13 cellular contexts compared by ENCODE assay signal in the genomic region with DNA sequence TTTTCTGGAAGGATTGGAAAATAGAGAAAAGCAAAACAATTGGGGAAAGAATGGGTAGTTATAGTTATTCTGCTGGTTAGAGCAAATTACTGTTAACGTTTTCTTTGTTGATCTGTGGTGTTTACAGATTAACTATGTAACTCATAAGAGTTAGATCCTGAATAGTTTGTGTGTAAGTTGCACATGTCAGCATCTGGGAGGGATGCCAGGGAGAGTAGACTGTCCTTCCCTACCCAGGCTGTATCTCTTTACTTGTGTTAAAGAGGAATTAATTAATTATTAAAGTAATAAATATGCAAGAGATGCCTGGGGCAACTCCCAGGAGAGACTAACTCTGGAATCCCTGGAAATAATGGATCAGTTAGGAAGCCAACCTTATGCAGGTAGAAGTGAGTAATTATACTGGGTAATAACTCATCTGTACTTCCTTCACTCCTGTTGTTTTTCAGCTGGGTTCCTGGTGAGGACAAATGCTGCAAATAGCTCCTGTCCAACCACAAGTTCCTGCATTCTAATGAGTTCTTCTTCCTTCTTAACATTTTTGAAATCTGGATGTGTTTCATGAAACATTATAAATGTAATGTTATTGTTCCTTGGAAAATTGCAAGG. TPM values are rescaled to one million over a fixed set of nuclear protein-coding genes. Genes with fewer than 3 reads are reported as not detected.
DNase-seq lines count a peak whose midpoint lies in the region; ATAC-seq and TF ChIP-seq lines count a peak whose summit lies in the region.
"Had no signal": no experiment of that assay in that cellular context is flagged by ENCODE, and none has a peak within 500 bp of the region (broad histone marks: within the 10 kb centered on the region; RNA-seq: fewer than 3 reads in every experiment).

No MANE protein-coding gene starts in this region.

- no peaks in the 10 kb centered on the region for H3K27me3 Mint-ChIP-seq in activated T-cell treated with anti-CD3 and anti-CD28 coated beads, Interleukin-2, amount 50 U/mL, for 4 hours (ENCODE audit: low read depth)
- H3K27me3 Mint-ChIP-seq in brain = no peaks in the 10 kb centered on the region
- no peaks in the 10 kb centered on the region for H3K27me3 Mint-ChIP-seq in type B pancreatic cell

- peaks cover 47% of the 10 kb centered on the region for H3K4me1 Mint-ChIP-seq in activated T-cell treated with anti-CD3 and anti-CD28 coated beads, Interleukin-2, amount 50 U/mL, for 4 hours (ENCODE audit: low read depth)
- H3K4me1 Mint-ChIP-seq in brain = peaks cover 20% of the 10 kb centered on the region
- H3K4me1 Mint-ChIP-seq in type B pancreatic cell (ENCODE audit: unreplicated experiment) = peaks cover 8% of the 10 kb centered on the region

- H3K9me3 ChIP-seq in MM.1S (replicated peaks; ENCODE audit: insufficient read depth, low read length) (no peaks in the 10 kb centered on the region), neutrophil (no peaks in the 10 kb centered on the region)
- H3K9me3 ChIP-seq: BE2C had no signal

- peaks cover 8% of the 10 kb centered on the region for H3K36me3 ChIP-seq in MM.1S (replicated peaks; ENCODE audit: insufficient read depth, low read length)
- H3K36me3 ChIP-seq in neutrophil = peaks cover 68% of the 10 kb centered on the region

- H3K9me3 Mint-ChIP-seq in activated T-cell treated with anti-CD3 and anti-CD28 coated beads, Interleukin-2, amount 50 U/mL, for 4 hours = no peaks in the 10 kb centered on the region
- H3K9me3 Mint-ChIP-seq in brain = no peaks in the 10 kb centered on the region
- no peaks in the 10 kb centered on the region for H3K9me3 Mint-ChIP-seq in type B pancreatic cell

- H3K27ac Mint-ChIP-seq in brain = peak overlapping the region in 3 of 5 experiments; percentile 10 to 42 (median 14)
- no peak overlapping the region for H3K27ac Mint-ChIP-seq in type B pancreatic cell

- no peak overlapping the region for H3K9ac ChIP-seq in MM.1S (ENCODE audit: low read length)

- no peaks in the 10 kb centered on the region for H3K9me2 ChIP-seq in MM.1S (replicated peaks; ENCODE audit: insufficient read depth, low read length)

- H3K4me1 ChIP-seq in MM.1S (ENCODE audit: low read length) (peaks cover 18% of the 10 kb centered on the region), neutrophil (ENCODE audit: control insufficient read depth in 1 of 2, insufficient read depth in 1 of 2, low read depth in 1 of 2, low read length in 1 of 2) (peaks cover 19 to 20% of the 10 kb centered on the region in 2 experiments)
- H3K4me1 ChIP-seq: BE2C had no signal

- H3K4me2 ChIP-seq in MM.1S (ENCODE audit: low read depth, low read length) = peak overlapping the region; percentile 26; the same call in 1 of the 2 replicates

- no peak overlapping the region for H2AFZ ChIP-seq in MM.1S (ENCODE audit: low read length)

- ATAC-seq in activated T-cell treated with anti-CD3 and anti-CD28 coated beads, Interleukin-2, amount 50 U/mL, for 4 hours = no peak

- H4K20me1 ChIP-seq in MM.1S (ENCODE audit: insufficient read depth, low read length) = peaks cover 7% of the 10 kb centered on the region; the same call in 1 of the 2 replicates

- H3K4me3 ChIP-seq in MM.1S (ENCODE audit: low read length) = no peak overlapping the region
- no peak overlapping the region for H3K4me3 ChIP-seq in neutrophil (ENCODE audit: low read depth in 1 of 2, low read length in 1 of 2)

- peaks cover 7% of the 10 kb centered on the region for H3F3A ChIP-seq in MM.1S (ENCODE audit: insufficient read depth, low read length)

- H3K79me2 ChIP-seq in MM.1S (ENCODE audit: low read length) = peaks cover 85% of the 10 kb centered on the region

- H3K36me3 Mint-ChIP-seq in activated T-cell treated with anti-CD3 and anti-CD28 coated beads, Interleukin-2, amount 50 U/mL, for 4 hours (ENCODE audit: insufficient read depth) = peaks cover 42% of the 10 kb centered on the region
- peaks cover 47% of the 10 kb centered on the region for H3K36me3 Mint-ChIP-seq in brain
- peaks cover 13% of the 10 kb centered on the region for H3K36me3 Mint-ChIP-seq in type B pancreatic cell

- no peak for DNase-seq in activated T-cell treated with anti-CD3 and anti-CD28 coated beads, Interleukin-2, amount 50 U/mL, for 4 hours
- DNase-seq in activated T-cell treated with anti-CD3 and anti-CD28 coated beads for 4 hours = no peak
- no peak for DNase-seq in MM.1S
- no peak for DNase-seq in globus pallidus (ENCODE audit: low spot score)
- DNase-seq in activated gamma-delta T cell treated with Interleukin-2 at 50 U/mL for 16 hours = no peak
- DNase-seq in type B pancreatic cell (ENCODE audit: extremely low spot score, unreplicated experiment) = no peak
- DNase-seq: activated CD4-positive, alpha-beta T cell treated with anti-CD3 and anti-CD28 coated beads, Interleukin-2, amount 50 U/mL, for 4 hours; BE2C; brain microvascular endothelial cell; stimulated activated CD4-positive, alpha-beta T cell treated with anti-CD3 and anti-CD28 coated beads, Interleukin-4, amount 100 ng/mL, for 1 hour had no signal

- peak overlapping the region; percentile 46 for H3K4me3 Mint-ChIP-seq in activated T-cell treated with anti-CD3 and anti-CD28 coated beads, Interleukin-2, amount 50 U/mL, for 4 hours
- H3K4me3 Mint-ChIP-seq in brain (peak overlapping the region in 3 of 5 experiments; percentile 5 to 56 (median 8)), type B pancreatic cell (no peak overlapping the region)

- H3K27ac ChIP-seq in MM.1S (ENCODE audit: low read length) (no peak overlapping the region; the same call in 1 of the 2 replicates), neutrophil (peak overlapping the region; percentile 70)
- H3K27ac ChIP-seq: brain microvascular endothelial cell had no signal

- TF ChIP-seq CTCF in MM.1S (IDR thresholded peaks at IDR 0.05; ENCODE audit: low read length) (no peak), brain (conservative IDR thresholded peaks at IDR 0.05) (no peak), neutrophil (IDR thresholded peaks at IDR 0.05) (no peak), type B pancreatic cell (conservative IDR thresholded peaks at IDR 0.05) (no peak)

- H3K27me3 ChIP-seq in MM.1S (replicated peaks; ENCODE audit: insufficient read depth, low read length) = no peaks in the 10 kb centered on the region
- H3K27me3 ChIP-seq in neutrophil = no peaks in the 10 kb centered on the region
- H3K27me3 ChIP-seq: BE2C, brain microvascular endothelial cell had no signal

RNA-seq across cellular contexts. Expression of a gene that starts 18.9 kb away (rescaled TPM):
- under 1 TPM; 0.45 to 0.96 (median 0.63) TPM for total RNA-seq in activated T-cell treated with anti-CD3 and anti-CD28 coated beads, Interleukin-2, amount 50 U/mL, for 4 hours
- polyA plus RNA-seq in brain (ENCODE audit: insufficient read depth, low read depth, low replicate concordance) = 1.9 TPM
- total RNA-seq in type B pancreatic cell (ENCODE audit: low replicate concordance) = 14.3 and 29.6 TPM in 2 replicates
- total RNA-seq: NCI-H460 had no signal

RNA-seq across cellular contexts. Expression of a gene that starts 25.5 kb away (rescaled TPM):
- total RNA-seq in activated T-cell treated with anti-CD3 and anti-CD28 coated beads, Interleukin-2, amount 50 U/mL, for 4 hours = 10 to 100 TPM; 66.5 to 70.2 (median 66.5) TPM
- 18.9 TPM for polyA plus RNA-seq in brain (ENCODE audit: insufficient read depth, low read depth, low replicate concordance)
- 31.3 and 34.6 TPM in 2 replicates for total RNA-seq in type B pancreatic cell (ENCODE audit: low replicate concordance)

RNA-seq across cellular contexts. Expression of a gene that starts 47.1 kb away (rescaled TPM):
- total RNA-seq in activated T-cell treated with anti-CD3 and anti-CD28 coated beads, Interleukin-2, amount 50 U/mL, for 4 hours = 100 to 1,000 TPM; 143 to 154 (median 153) TPM
- polyA plus RNA-seq in brain (ENCODE audit: insufficient read depth, low read depth, low replicate concordance) = 107 TPM
- 134 and 183 TPM in 2 replicates for total RNA-seq in type B pancreatic cell (ENCODE audit: low replicate concordance)
